In genomic region chr6:26009817-26010216, GRCh38 we compare ENCODE assay signal across 25 cellular contexts.
"Had no signal": no experiment of that assay in that cellular context is flagged by ENCODE, and none has a peak within 500 bp of the region (broad histone marks: within the 10 kb centered on the region; RNA-seq: fewer than 3 reads in every experiment).

No MANE protein-coding gene starts in this region.

- FAIRE-seq: RCC 7860 had no signal

- H3K27ac Mint-ChIP-seq: T-cell; T-helper 1 cell treated with Interleukin-12 subunit alpha and Interleukin-12 subunit beta and Interleukin-4 antibody, amounts not matched to agents 30 μg/mL and 1 μg/mL, for 36 hours had no signal

- H3K9me3 ChIP-seq: SJSA1, SK-N-SH had no signal

- ATAC-seq: T-cell had no signal

- H3K4me2 ChIP-seq: KMS-11, SK-N-SH had no signal

- H3K9me2 ChIP-seq: SK-N-SH had no signal

- H3K36me3 ChIP-seq: SJSA1 had no signal

- DNase-seq: Kasumi-1, MM.1S, NCI-H1092, NCI-H1105 treated with DMSO at 0.1 percent for 48 hours, NCI-H1417 treated with DMSO at 0.1 percent for 48 hours, NCI-H1694, NCI-H187 treated with DMSO at 0.1 percent for 48 hours, NCI-H2029 treated with DMSO at 0.1 percent for 48 hours, NCI-H2107, NCI-H2171 treated with DMSO at 0.1 percent for 48 hours, NCI-H345, NCI-H446 treated with DMSO at 0.1 percent for 48 hours, NCI-H524 treated with DMSO at 0.1 percent for 48 hours, NCI-H69, NCI-H774, Right ventricle myocardium superior, RPMI8226, SIG-M5, SK-N-SH, SW 1271, T-cell had no signal

- H3K27ac ChIP-seq: KMS-11, SJSA1 had no signal

- H3K4me3 Mint-ChIP-seq: T-cell; T-helper 1 cell treated with Interleukin-12 subunit alpha and Interleukin-12 subunit beta and Interleukin-4 antibody, amounts not matched to agents 30 μg/mL and 1 μg/mL, for 36 hours had no signal

- H3K9me3 Mint-ChIP-seq: T-cell; T-helper 1 cell treated with Interleukin-12 subunit alpha and Interleukin-12 subunit beta and Interleukin-4 antibody, amounts not matched to agents 30 μg/mL and 1 μg/mL, for 36 hours had no signal

- H3K27me3 ChIP-seq: SJSA1 had no signal

- H3K27me3 Mint-ChIP-seq: T-cell had no signal

- H3K9ac ChIP-seq: KMS-11, SK-N-SH had no signal

- H3K4me3 ChIP-seq: SJSA1 had no signal

- H3K36me3 Mint-ChIP-seq: T-cell had no signal

- H3K4me1 ChIP-seq: SJSA1 had no signal
